In the genomic region with DNA sequence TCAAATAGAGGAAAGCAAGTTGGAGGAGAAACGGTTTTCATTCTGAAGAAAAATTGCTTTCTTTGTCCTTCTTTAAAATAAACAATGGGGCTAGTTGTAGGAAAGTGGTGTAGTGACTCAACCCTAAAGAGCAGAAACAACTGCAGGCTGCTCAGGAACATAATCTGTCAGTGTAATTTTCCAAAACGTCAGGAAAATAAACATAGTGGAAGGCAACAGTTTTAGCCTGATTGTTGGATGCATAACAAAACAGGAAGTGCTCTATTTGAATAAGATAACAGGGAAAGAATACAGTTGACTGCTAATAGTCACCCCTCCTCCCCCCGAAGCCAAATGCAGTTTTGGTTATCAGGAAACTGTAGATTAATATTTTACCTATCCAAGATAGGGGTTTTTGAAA, we compare ENCODE assay signal across 11 cellular contexts.
DNase-seq lines count a peak whose midpoint lies in the region; ATAC-seq and TF ChIP-seq lines count a peak whose summit lies in the region.
"Had no signal": no experiment of that assay in that cellular context is flagged by ENCODE, and none has a peak within 500 bp of the region (broad histone marks: within the 10 kb centered on the region; RNA-seq: fewer than 3 reads in every experiment).

No MANE protein-coding gene starts in this region.

- no peaks in the 10 kb centered on the region for H3K79me2 ChIP-seq in mammary epithelial cell (ENCODE audit: insufficient read depth, low read length)

- TF ChIP-seq POLR2A in gastrocnemius medialis (IDR thresholded peaks at IDR 0.05), result no peak

- H3K27me3 ChIP-seq in mammary epithelial cell (ENCODE audit: insufficient read depth, low read length) (peaks cover 2% of the 10 kb centered on the region), gastrocnemius medialis (no peaks in the 10 kb centered on the region)

- H3K4me3 ChIP-seq in mammary epithelial cell (replicated peaks in 1 of 3; ENCODE audit: insufficient read depth in 1 of 3, low read depth in 2 of 3, low read length in 3 of 3) (no peak overlapping the region), gastrocnemius medialis (no peak overlapping the region)

- no TSS peak for BruUV-seq in mammary epithelial cell (replicated peaks; lab: Mats Ljungman, UMichigan)

- H3K9me3 ChIP-seq in mammary epithelial cell (replicated peaks; ENCODE audit: insufficient read depth, low read length), result no peaks in the 10 kb centered on the region
- H3K9me3 ChIP-seq in gastrocnemius medialis, result no peaks in the 10 kb centered on the region

- intact Hi-C loops in mammary epithelial cell (cut with micrococcal nuclease), result loop anchor here (10.0 kb wide), 1 partner anchor 73 kb away; no protein-coding TSS in a partner anchor
- intact Hi-C loops in gastrocnemius medialis (cut with DNase I; ENCODE audit: low total_unique reads), result no loop called here

- H3K27ac ChIP-seq in mammary epithelial cell (ENCODE audit: insufficient read depth, low read depth, low read length), result no peak overlapping the region
- H3K27ac ChIP-seq in gastrocnemius medialis, result no peak overlapping the region

- no peaks in the 10 kb centered on the region for H3K4me1 ChIP-seq in mammary epithelial cell (ENCODE audit: insufficient read depth, low read length)
- H3K4me1 ChIP-seq in gastrocnemius medialis, result peaks cover 0 to 6% of the 10 kb centered on the region in 2 donors

- 40% methylated on average over 3 of the region's 3 CpGs for WGBS in mammary epithelial cell (ENCODE audit: low coverage, missing lambda C conversion rate)

- H3K36me3 ChIP-seq in mammary epithelial cell (ENCODE audit: insufficient read depth, low read length), result no peaks in the 10 kb centered on the region
- no peaks in the 10 kb centered on the region for H3K36me3 ChIP-seq in gastrocnemius medialis

- no peak overlapping the region for H3K4me2 ChIP-seq in mammary epithelial cell (ENCODE audit: insufficient read depth, low read depth, low read length)

- no peak for TF ChIP-seq CTCF in mammary epithelial cell (conservative IDR thresholded peaks at IDR 0.05 in 1 of 2, IDR thresholded peaks at IDR 0.05 in 1 of 2; ENCODE audit: extremely low read depth in 1 of 2, insufficient read depth in 1 of 2, low read depth in 1 of 2, low read length in 2 of 2)
- no peak for TF ChIP-seq CTCF in gastrocnemius medialis (IDR thresholded peaks at IDR 0.05 in 4 of 5, conservative IDR thresholded peaks at IDR 0.05 in 1 of 5)

- in situ Hi-C loops in mammary epithelial cell (cut with MboI; ENCODE audit: low sequenced_read_pairs in 2 of 2) (no loop called here), gastrocnemius medialis (cut with MboI; ENCODE audit: low sequenced_read_pairs in 4 of 4) (no loop called here)

- DNase-seq in HT-29 (ENCODE audit: low spot score) (peak; percentile 9), NCI-H748 (lab: John Stamatoyannopoulos, UW; ENCODE audit: unreplicated experiment) (peak; percentile 90), fibroblast of gingiva (ENCODE audit: low read depth) (peak; percentile 41), pons (ENCODE audit: low spot score) (peak; percentile 78), NCI-H446 (lab: John Stamatoyannopoulos, UW) (no peak), mammary epithelial cell (no peak), gastrocnemius medialis (no peak)
- DNase-seq: KG1; SHP77; stimulated activated CD4-positive, alpha-beta T cell treated with anti-CD3 and anti-CD28 coated beads, Interleukin-12 subunit alpha, Interleukin-12 subunit beta, amount 100 ng/mL, for 4 hours had no signal

- H3K9ac ChIP-seq in mammary epithelial cell (ENCODE audit: insufficient read depth, low read length), result no peak overlapping the region

- ATAC-seq in gastrocnemius medialis, result no peak
- no peak for ATAC-seq in HG03045 (IDR thresholded peaks at IDR 0.05; ENCODE audit: unreplicated experiment)

- H2AFZ ChIP-seq in mammary epithelial cell (ENCODE audit: low read depth, low read length), result no peak overlapping the region

- H4K20me1 ChIP-seq in mammary epithelial cell (ENCODE audit: insufficient read depth, low read length), result no peaks in the 10 kb centered on the region

- dilution Hi-C loops in mammary epithelial cell (cut with HindIII; ENCODE audit: low sequenced_read_pairs), result no loop called here

- CTCF ChIA-PET in mammary epithelial cell (lab: Charles Lee; ENCODE audit: low non-redundant PET), result no interaction called here

Comparison
In these comparisons a context has a peak if more than half of its experiments do, and no peak if none do; other contexts are left out.
1. DNase-seq: peak in HT-29 (single experiment), NCI-H748 (single experiment), fibroblast of gingiva (single experiment) and pons (single experiment); none in NCI-H446 (0 of 2), mammary epithelial cell (single experiment) and gastrocnemius medialis (0 of 2).